In genomic region chr22:46452195-46453005, GRCh38 we compare ENCODE assay signal across 1 cellular context.
TF ChIP-seq lines count a peak whose summit lies in the region.

No MANE protein-coding gene starts in this region.

TF ChIP-seq in HepG2, 621 proteins besides CTCF, POLR2A, EP300 and RAD21 (continued from another document):
- TF ChIP-seq SIX4 (CRISPR knock-in tag; IDR thresholded peaks at IDR 0.05) (no peak), ZNF329 (CRISPR knock-in tag; IDR thresholded peaks at IDR 0.05; ENCODE audit: low read depth) (no peak), NCOA5 (CRISPR knock-in tag; IDR thresholded peaks at IDR 0.05) (no peak), ZNF343 (CRISPR knock-in tag; IDR thresholded peaks at IDR 0.05) (no peak), DPF2 (CRISPR knock-in tag; IDR thresholded peaks at IDR 0.05; ENCODE audit: borderline replicate concordance, low read depth) (no peak), ESRRA (CRISPR knock-in tag; IDR thresholded peaks at IDR 0.05; ENCODE audit: low read depth) (no peak), SRSF4 (IDR thresholded peaks at IDR 0.05; ENCODE audit: low read depth, low read length, poor library complexity, severe bottlenecking) (no peak)
